5 cellular contexts compared by ENCODE assay signal in genomic region chr14:19242529-19242928, GRCh38.
DNase-seq lines count a peak whose midpoint lies in the region; ATAC-seq, FAIRE-seq and TF ChIP-seq lines count a peak whose summit lies in the region.
"Not testable (repeated sequence)": the region's sequence is repeated elsewhere in the genome, so short reads cannot be mapped to it uniquely, and the experiment has no call there.

No MANE protein-coding gene starts in this region.

- not testable (repeated sequence) for H4K20me1 ChIP-seq in K562 (replicated peaks; ENCODE audit: control insufficient read depth, insufficient read depth, low read length)

- BruUV-seq in K562 (replicated peaks; lab: Mats Ljungman, UMichigan): not testable (repeated sequence)

- H3K9me1 ChIP-seq in K562 (ENCODE audit: control insufficient read depth, insufficient read depth, low read length): not testable (repeated sequence)

- not testable (repeated sequence) for TF ChIP-seq EP300 in K562 (IDR thresholded peaks at IDR 0.05; ENCODE audit: low read length)

- H3K27me3 ChIP-seq in K562 (ENCODE audit: control insufficient read depth in 2 of 2, insufficient read depth in 2 of 2, low read length in 2 of 2): not testable (repeated sequence)

- TF ChIP-seq CTCF in K562 (IDR thresholded peaks at IDR 0.05 in 2 of 3, conservative IDR thresholded peaks at IDR 0.05 in 1 of 3; ENCODE audit: insufficient read depth in 2 of 3, low read depth in 1 of 3, low read length in 3 of 3); osteocyte (IDR thresholded peaks at IDR 0.05); type B pancreatic cell (conservative IDR thresholded peaks at IDR 0.05): not testable (repeated sequence)

- not testable (repeated sequence) for H3K36me3 Mint-ChIP-seq in central memory CD8-positive, alpha-beta T cell (ENCODE audit: insufficient read depth); osteocyte (ENCODE audit: unreplicated experiment); type B pancreatic cell

- TF ChIP-seq POLR2A in K562 (conservative IDR thresholded peaks at IDR 0.05): not testable (repeated sequence)

- ATAC-seq in K562: peak; percentile 51; the same call in 2 of the 3 replicates
- peak; percentile 24 for ATAC-seq in central memory CD8-positive, alpha-beta T cell (replicated peaks; ENCODE audit: extremely low read depth, poor library complexity, severe bottlenecking)

- CTCF ChIA-PET in K562 (lab: Yijun Ruan, JAX; ENCODE audit: low intra/inter-chr PET ratio): not testable (repeated sequence)

- FAIRE-seq in K562 (lab: Jason Lieb, UNC): not testable (repeated sequence)

- not testable (repeated sequence) for H3K4me3 ChIP-seq in K562

- H3K79me2 ChIP-seq in K562 (ENCODE audit: control insufficient read depth, insufficient read depth, low read length): not testable (repeated sequence)

- not testable (repeated sequence) for H3K36me3 ChIP-seq in K562 (ENCODE audit: control insufficient read depth, insufficient read depth, low read length)

- in situ Hi-C loops in K562 (cut with MboI): not testable (repeated sequence)

- H3K4me1 ChIP-seq in K562 (replicated peaks in 1 of 2; ENCODE audit: control insufficient read depth in 2 of 2, insufficient read depth in 2 of 2, low read length in 2 of 2): not testable (repeated sequence)

- not testable (repeated sequence) for TF ChIP-seq RAD21 in K562 (CRISPR knock-in tag; conservative IDR thresholded peaks at IDR 0.05 in 1 of 2, IDR thresholded peaks at IDR 0.05 in 1 of 2)

- WGBS in K562 (ENCODE audit: insufficient coverage, low coverage, missing lambda C conversion rate): no CpG with 5 or more reads among the region's 15 CpGs

- POLR2A ChIA-PET in K562 (lab: Yijun Ruan, JAX): not testable (repeated sequence)

- not testable (repeated sequence) for H3K9me3 ChIP-seq in K562 (replicated peaks; ENCODE audit: control insufficient read depth, insufficient read depth, low read depth, low read length)

- not testable (repeated sequence) for H3K4me2 ChIP-seq in K562 (ENCODE audit: insufficient read depth, low read length)

- H3K4me1 Mint-ChIP-seq in central memory CD8-positive, alpha-beta T cell; osteocyte (ENCODE audit: unreplicated experiment); type B pancreatic cell (ENCODE audit: unreplicated experiment): not testable (repeated sequence)

- H3K4me3 Mint-ChIP-seq in central memory CD8-positive, alpha-beta T cell; osteocyte (ENCODE audit: unreplicated experiment); type B pancreatic cell: not testable (repeated sequence)

- not testable (repeated sequence) for H2AFZ ChIP-seq in K562 (ENCODE audit: low read depth, low read length)

- H3K27ac ChIP-seq in K562 (ENCODE audit: extremely low read depth, low read depth, low read length): not testable (repeated sequence)

- not testable (repeated sequence) for H3K9ac ChIP-seq in K562 (ENCODE audit: insufficient read depth in 1 of 2, low read depth in 2 of 2, low read length in 2 of 2)

- not testable (repeated sequence) for H3K27me3 Mint-ChIP-seq in central memory CD8-positive, alpha-beta T cell; osteocyte (ENCODE audit: unreplicated experiment); type B pancreatic cell

- H3K27ac Mint-ChIP-seq in central memory CD8-positive, alpha-beta T cell (ENCODE audit: low read depth); osteocyte (ENCODE audit: unreplicated experiment); type B pancreatic cell: not testable (repeated sequence)

- peak; percentile 38 for DNase-seq in activated effector memory CD4-positive, alpha-beta T cell treated with anti-CD3 and anti-CD28 coated beads, Interleukin-2, amount 50 U/mL, for 16 hours
- DNase-seq in K562 (ENCODE audit: extremely low read depth in 1 of 4, low spot score in 3 of 4); central memory CD8-positive, alpha-beta T cell (ENCODE audit: low spot score in 2 of 2): not testable (repeated sequence)
- peak; percentile 59 for DNase-seq in osteocyte (ENCODE audit: extremely low spot score, unreplicated experiment)
- DNase-seq in type B pancreatic cell (ENCODE audit: extremely low spot score, unreplicated experiment): peak; percentile 29

- intact Hi-C loops in K562 (cut with micrococcal nuclease): not testable (repeated sequence)

- not testable (repeated sequence) for H3K9me3 Mint-ChIP-seq in central memory CD8-positive, alpha-beta T cell; osteocyte (ENCODE audit: unreplicated experiment); type B pancreatic cell
